Comparison of ENCODE assay signal across 1 cellular context in the genomic region with DNA sequence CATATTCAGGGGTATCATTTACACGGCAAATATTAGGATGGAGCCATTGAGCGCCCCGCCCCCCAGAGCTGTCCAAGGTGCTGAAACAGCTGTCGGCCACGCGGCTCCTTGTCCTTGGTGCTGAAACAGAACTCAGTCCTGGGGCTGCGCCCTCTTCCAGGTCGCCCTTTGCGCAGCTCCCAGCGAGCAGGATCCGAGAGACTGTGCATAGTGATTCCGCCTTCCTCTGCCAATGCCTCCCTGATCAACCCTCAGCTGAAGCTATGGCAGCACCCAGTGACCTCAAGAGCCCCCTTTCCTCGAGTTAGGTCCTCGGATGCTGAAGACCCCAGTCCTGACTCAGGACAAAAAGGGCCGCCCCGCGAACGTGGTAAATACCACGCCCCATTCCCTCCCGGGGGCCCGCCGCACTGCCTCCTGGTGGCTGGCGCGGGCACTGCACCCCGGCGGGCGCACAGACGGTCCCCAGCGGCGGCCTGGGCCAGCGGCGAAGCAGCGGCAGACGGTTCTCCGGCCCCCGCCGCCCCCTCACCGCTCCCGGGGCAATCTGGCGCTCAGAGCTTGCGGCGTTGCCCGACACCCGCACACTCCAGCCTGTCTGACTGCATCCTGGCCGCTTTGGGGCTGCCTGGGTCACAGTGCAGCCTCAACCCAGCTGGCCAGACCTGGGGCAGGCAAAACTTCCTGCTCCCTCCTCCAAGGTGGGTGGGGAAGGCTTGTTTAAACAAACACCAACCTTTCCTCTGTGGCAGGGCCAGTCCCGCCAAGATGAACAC.
A peak's percentile ranks its signal among the peaks of the same experiment; 100 is the strongest.
TF ChIP-seq lines count a peak whose summit lies in the region.

No MANE protein-coding gene starts in this region.

TF ChIP-seq in HepG2, 621 proteins besides CTCF, POLR2A, EP300 and RAD21 (continued from another document and continues in another):
- TF ChIP-seq, protein P1, sequence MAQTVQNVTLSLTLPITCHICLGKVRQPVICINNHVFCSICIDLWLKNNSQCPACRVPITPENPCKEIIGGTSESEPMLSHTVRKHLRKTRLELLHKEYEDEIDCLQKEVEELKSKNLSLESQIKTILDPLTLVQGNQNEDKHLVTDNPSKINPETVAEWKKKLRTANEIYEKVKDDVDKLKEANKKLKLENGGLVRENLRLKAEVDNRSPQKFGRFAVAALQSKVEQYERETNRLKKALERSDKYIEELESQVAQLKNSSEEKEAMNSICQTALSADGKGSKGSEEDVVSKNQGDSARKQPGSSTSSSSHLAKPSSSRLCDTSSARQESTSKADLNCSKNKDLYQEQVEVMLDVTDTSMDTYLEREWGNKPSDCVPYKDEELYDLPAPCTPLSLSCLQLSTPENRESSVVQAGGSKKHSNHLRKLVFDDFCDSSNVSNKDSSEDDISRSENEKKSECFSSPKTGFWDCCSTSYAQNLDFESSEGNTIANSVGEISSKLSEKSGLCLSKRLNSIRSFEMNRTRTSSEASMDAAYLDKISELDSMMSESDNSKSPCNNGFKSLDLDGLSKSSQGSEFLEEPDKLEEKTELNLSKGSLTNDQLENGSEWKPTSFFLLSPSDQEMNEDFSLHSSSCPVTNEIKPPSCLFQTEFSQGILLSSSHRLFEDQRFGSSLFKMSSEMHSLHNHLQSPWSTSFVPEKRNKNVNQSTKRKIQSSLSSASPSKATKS (CRISPR knock-in tag; IDR thresholded peaks at IDR 0.05), result peak; percentile 100
- TF ChIP-seq HOXD1 (CRISPR knock-in tag; IDR thresholded peaks at IDR 0.05) (peak; percentile 100), ATF4 (CRISPR knock-in tag; IDR thresholded peaks at IDR 0.05) (peak in 1 of 2 experiments; percentile 95; a peak in 2 of 4 replicates), ZNF788 (CRISPR knock-in tag; IDR thresholded peaks at IDR 0.05; ENCODE audit: borderline replicate concordance) (peak; percentile 99), CBX5 (CRISPR knock-in tag; IDR thresholded peaks at IDR 0.05; ENCODE audit: borderline replicate concordance) (peak; percentile 100), SMAD3 (CRISPR knock-in tag; IDR thresholded peaks at IDR 0.05) (peak; percentile 100), ZNF546 (CRISPR knock-in tag; conservative IDR thresholded peaks at IDR 0.05) (peak; percentile 100), ZBTB7B (CRISPR knock-in tag; IDR thresholded peaks at IDR 0.05) (peak; percentile 99), PHB2 (IDR thresholded peaks at IDR 0.05; ENCODE audit: partially characterized antibody) (no peak), AHDC1 (CRISPR knock-in tag; IDR thresholded peaks at IDR 0.05; ENCODE audit: borderline replicate concordance) (peak; percentile 97), ZNF709 (CRISPR knock-in tag; IDR thresholded peaks at IDR 0.05) (peak; percentile 100), RXRA (CRISPR knock-in tag; IDR thresholded peaks at IDR 0.05) (peak; percentile 88), GZF1 (CRISPR knock-in tag; IDR thresholded peaks at IDR 0.05) (peak; percentile 97), ZBTB8A (CRISPR knock-in tag; IDR thresholded peaks at IDR 0.05; ENCODE audit: borderline replicate concordance, low read depth) (peak; percentile 99), TBL1XR1 (IDR thresholded peaks at IDR 0.05; ENCODE audit: borderline replicate concordance, low read length, partially characterized antibody) (no peak), BRF2 (CRISPR knock-in tag; IDR thresholded peaks at IDR 0.05) (peak; percentile 100), ZNF30 (CRISPR knock-in tag; IDR thresholded peaks at IDR 0.05) (peak; percentile 100), SOX13 (IDR thresholded peaks at IDR 0.05) (no peak), SOX13 (CRISPR knock-in tag; conservative IDR thresholded peaks at IDR 0.05 in 1 of 2, IDR thresholded peaks at IDR 0.05 in 1 of 2) (peak in 1 of 2 experiments; percentile 94; a peak in 2 of 4 replicates), KLF11 (CRISPR knock-in tag; IDR thresholded peaks at IDR 0.05) (peak; percentile 100), ZNF557 (CRISPR knock-in tag; IDR thresholded peaks at IDR 0.05) (peak; percentile 100), ZNF782 (CRISPR knock-in tag; IDR thresholded peaks at IDR 0.05; ENCODE audit: borderline replicate concordance) (peak; percentile 100), IKZF4 (CRISPR knock-in tag; IDR thresholded peaks at IDR 0.05; ENCODE audit: borderline replicate concordance, low read depth, not compliant biosample characterization) (peak; percentile 100), TFDP2 (CRISPR knock-in tag; IDR thresholded peaks at IDR 0.05) (peak; percentile 94), ZNF296 (CRISPR knock-in tag; conservative IDR thresholded peaks at IDR 0.05) (peak; percentile 100), ZFP41 (CRISPR knock-in tag; IDR thresholded peaks at IDR 0.05; ENCODE audit: borderline replicate concordance) (peak; percentile 100), ZNF816 (CRISPR knock-in tag; IDR thresholded peaks at IDR 0.05; ENCODE audit: borderline replicate concordance) (peak; percentile 100), SMC3 (IDR thresholded peaks at IDR 0.05; ENCODE audit: low read length) (no peak), JDP2 (CRISPR knock-in tag; IDR thresholded peaks at IDR 0.05; ENCODE audit: borderline replicate concordance) (peak; percentile 99), CREB1 (IDR thresholded peaks at IDR 0.05) (no peak), CREB1 (CRISPR knock-in tag; IDR thresholded peaks at IDR 0.05) (no peak), NRL (CRISPR knock-in tag; IDR thresholded peaks at IDR 0.05; ENCODE audit: borderline replicate concordance) (peak; percentile 100)
- TF ChIP-seq, protein P2, sequence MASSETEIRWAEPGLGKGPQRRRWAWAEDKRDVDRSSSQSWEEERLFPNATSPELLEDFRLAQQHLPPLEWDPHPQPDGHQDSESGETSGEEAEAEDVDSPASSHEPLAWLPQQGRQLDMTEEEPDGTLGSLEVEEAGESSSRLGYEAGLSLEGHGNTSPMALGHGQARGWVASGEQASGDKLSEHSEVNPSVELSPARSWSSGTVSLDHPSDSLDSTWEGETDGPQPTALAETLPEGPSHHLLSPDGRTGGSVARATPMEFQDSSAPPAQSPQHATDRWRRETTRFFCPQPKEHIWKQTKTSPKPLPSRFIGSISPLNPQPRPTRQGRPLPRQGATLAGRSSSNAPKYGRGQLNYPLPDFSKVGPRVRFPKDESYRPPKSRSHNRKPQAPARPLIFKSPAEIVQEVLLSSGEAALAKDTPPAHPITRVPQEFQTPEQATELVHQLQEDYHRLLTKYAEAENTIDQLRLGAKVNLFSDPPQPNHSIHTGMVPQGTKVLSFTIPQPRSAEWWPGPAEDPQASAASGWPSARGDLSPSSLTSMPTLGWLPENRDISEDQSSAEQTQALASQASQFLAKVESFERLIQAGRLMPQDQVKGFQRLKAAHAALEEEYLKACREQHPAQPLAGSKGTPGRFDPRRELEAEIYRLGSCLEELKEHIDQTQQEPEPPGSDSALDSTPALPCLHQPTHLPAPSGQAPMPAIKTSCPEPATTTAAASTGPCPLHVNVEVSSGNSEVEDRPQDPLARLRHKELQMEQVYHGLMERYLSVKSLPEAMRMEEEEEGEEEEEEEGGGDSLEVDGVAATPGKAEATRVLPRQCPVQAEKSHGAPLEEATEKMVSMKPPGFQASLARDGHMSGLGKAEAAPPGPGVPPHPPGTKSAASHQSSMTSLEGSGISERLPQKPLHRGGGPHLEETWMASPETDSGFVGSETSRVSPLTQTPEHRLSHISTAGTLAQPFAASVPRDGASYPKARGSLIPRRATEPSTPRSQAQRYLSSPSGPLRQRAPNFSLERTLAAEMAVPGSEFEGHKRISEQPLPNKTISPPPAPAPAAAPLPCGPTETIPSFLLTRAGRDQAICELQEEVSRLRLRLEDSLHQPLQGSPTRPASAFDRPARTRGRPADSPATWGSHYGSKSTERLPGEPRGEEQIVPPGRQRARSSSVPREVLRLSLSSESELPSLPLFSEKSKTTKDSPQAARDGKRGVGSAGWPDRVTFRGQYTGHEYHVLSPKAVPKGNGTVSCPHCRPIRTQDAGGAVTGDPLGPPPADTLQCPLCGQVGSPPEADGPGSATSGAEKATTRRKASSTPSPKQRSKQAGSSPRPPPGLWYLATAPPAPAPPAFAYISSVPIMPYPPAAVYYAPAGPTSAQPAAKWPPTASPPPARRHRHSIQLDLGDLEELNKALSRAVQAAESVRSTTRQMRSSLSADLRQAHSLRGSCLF (CRISPR knock-in tag; IDR thresholded peaks at IDR 0.05; ENCODE audit: borderline replicate concordance), result peak; percentile 100
- TF ChIP-seq, protein P3, sequence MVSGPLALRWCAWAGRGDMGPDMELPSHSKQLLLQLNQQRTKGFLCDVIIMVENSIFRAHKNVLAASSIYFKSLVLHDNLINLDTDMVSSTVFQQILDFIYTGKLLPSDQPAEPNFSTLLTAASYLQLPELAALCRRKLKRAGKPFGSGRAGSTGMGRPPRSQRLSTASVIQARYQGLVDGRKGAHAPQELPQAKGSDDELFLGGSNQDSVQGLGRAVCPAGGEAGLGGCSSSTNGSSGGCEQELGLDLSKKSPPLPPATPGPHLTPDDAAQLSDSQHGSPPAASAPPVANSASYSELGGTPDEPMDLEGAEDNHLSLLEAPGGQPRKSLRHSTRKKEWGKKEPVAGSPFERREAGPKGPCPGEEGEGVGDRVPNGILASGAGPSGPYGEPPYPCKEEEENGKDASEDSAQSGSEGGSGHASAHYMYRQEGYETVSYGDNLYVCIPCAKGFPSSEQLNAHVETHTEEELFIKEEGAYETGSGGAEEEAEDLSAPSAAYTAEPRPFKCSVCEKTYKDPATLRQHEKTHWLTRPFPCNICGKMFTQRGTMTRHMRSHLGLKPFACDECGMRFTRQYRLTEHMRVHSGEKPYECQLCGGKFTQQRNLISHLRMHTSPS (CRISPR knock-in tag; IDR thresholded peaks at IDR 0.05; ENCODE audit: low read depth), result peak; percentile 92
- TF ChIP-seq, protein P4, sequence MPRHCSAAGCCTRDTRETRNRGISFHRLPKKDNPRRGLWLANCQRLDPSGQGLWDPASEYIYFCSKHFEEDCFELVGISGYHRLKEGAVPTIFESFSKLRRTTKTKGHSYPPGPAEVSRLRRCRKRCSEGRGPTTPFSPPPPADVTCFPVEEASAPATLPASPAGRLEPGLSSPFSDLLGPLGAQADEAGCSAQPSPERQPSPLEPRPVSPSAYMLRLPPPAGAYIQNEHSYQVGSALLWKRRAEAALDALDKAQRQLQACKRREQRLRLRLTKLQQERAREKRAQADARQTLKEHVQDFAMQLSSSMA (CRISPR knock-in tag; IDR thresholded peaks at IDR 0.05), result peak; percentile 99
